In genomic region chr1:6554031-6554906, GRCh38 we compare ENCODE assay signal across 8 cellular contexts. TPM values are rescaled to one million over a fixed set of nuclear protein-coding genes. Genes with fewer than 3 reads are reported as not detected.
DNase-seq lines count a peak whose midpoint lies in the region; ATAC-seq and TF ChIP-seq lines count a peak whose summit lies in the region.

Gene NOL9 (minus strand): TSS chr1:6554513. CDS start chr1:6554502, 11 bp downstream.

- no peak within 1 kb of the TSS for H3K27ac Mint-ChIP-seq in nephron progenitor cell
- H3K27ac Mint-ChIP-seq in stimulated activated naive CD8-positive, alpha-beta T cell treated with anti-CD3 and anti-CD28 coated beads, Interleukin-15, amount 100 ng/mL, for 72 hours, result peak within 1 kb of the TSS; percentile 96

- DNase-seq in ELR (ENCODE audit: low read depth), result peak; percentile 90
- DNase-seq in GOT3 (lab: John Stamatoyannopoulos, UW), result peak; percentile 83
- peak; percentile 87 for DNase-seq in RWPE2 (ENCODE audit: low spot score)
- peak; percentile 90 for DNase-seq in activated T-helper 9 cell treated with anti-CD3 and anti-CD28 coated beads, Interleukin-2, amount 50 U/mL, for 16 hours (ENCODE audit: low read depth)
- peak; percentile 91 for DNase-seq in fibroblast of the aortic adventitia (ENCODE audit: low read depth)
- peak; percentile 97 for DNase-seq in nephron progenitor cell
- DNase-seq in stimulated activated naive CD8-positive, alpha-beta T cell treated with anti-CD3 and anti-CD28 coated beads, Interleukin-15, amount 100 ng/mL, for 72 hours, result peak; percentile 95 to 96

- no peaks in the 10 kb centered on the region for H3K9me3 Mint-ChIP-seq in nephron progenitor cell
- H3K9me3 Mint-ChIP-seq in stimulated activated naive CD8-positive, alpha-beta T cell treated with anti-CD3 and anti-CD28 coated beads, Interleukin-15, amount 100 ng/mL, for 72 hours, result no peaks in the 10 kb centered on the region

- H3K27ac ChIP-seq in RWPE2 (ENCODE audit: poor library complexity, severe bottlenecking), result peak within 1 kb of the TSS; percentile 42

- peaks cover 6% of the 10 kb centered on the region for H3K4me1 ChIP-seq in RWPE2 (ENCODE audit: insufficient read depth, poor library complexity, severe bottlenecking)

- peaks cover 31% of the 10 kb centered on the region for H3K36me3 ChIP-seq in RWPE2 (ENCODE audit: low read depth)

- H3K4me3 Mint-ChIP-seq in nephron progenitor cell, result peak within 1 kb of the TSS; percentile 86
- H3K4me3 Mint-ChIP-seq in stimulated activated naive CD8-positive, alpha-beta T cell treated with anti-CD3 and anti-CD28 coated beads, Interleukin-15, amount 100 ng/mL, for 72 hours, result peak within 1 kb of the TSS; percentile 88

- peaks cover 10% of the 10 kb centered on the region for H3K36me3 Mint-ChIP-seq in nephron progenitor cell (ENCODE audit: low read depth)

- H3K9me3 ChIP-seq in RWPE2 (ENCODE audit: severe bottlenecking), result no peaks in the 10 kb centered on the region

- peaks cover 15% of the 10 kb centered on the region for H3K4me1 Mint-ChIP-seq in nephron progenitor cell
- peaks cover 27% of the 10 kb centered on the region for H3K4me1 Mint-ChIP-seq in stimulated activated naive CD8-positive, alpha-beta T cell treated with anti-CD3 and anti-CD28 coated beads, Interleukin-15, amount 100 ng/mL, for 72 hours

- ATAC-seq in RWPE2 (ENCODE audit: low read depth), result peak; percentile 94
- ATAC-seq in stimulated activated naive CD8-positive, alpha-beta T cell treated with anti-CD3 and anti-CD28 coated beads, Interleukin-15, amount 100 ng/mL, for 72 hours, result peak; percentile 98

- H3K4me3 ChIP-seq in RWPE2 (ENCODE audit: severe bottlenecking), result peak within 1 kb of the TSS; percentile 71
- peak within 1 kb of the TSS; percentile 90 for H3K4me3 ChIP-seq in fibroblast of the aortic adventitia (ENCODE audit: low read depth, low read length)

- H3K27me3 Mint-ChIP-seq in nephron progenitor cell (ENCODE audit: low read depth, poor library complexity), result peaks cover 2% of the 10 kb centered on the region
- H3K27me3 Mint-ChIP-seq in stimulated activated naive CD8-positive, alpha-beta T cell treated with anti-CD3 and anti-CD28 coated beads, Interleukin-15, amount 100 ng/mL, for 72 hours, result no peaks in the 10 kb centered on the region

- TF ChIP-seq CTCF in LNCAP (IDR thresholded peaks at IDR 0.05) (peak; percentile 92), RWPE2 (IDR thresholded peaks at IDR 0.05; ENCODE audit: poor library complexity, severe bottlenecking) (peak; percentile 96), fibroblast of the aortic adventitia (IDR thresholded peaks at IDR 0.05; ENCODE audit: insufficient read depth, low read length) (peak; percentile 97), nephron progenitor cell (IDR thresholded peaks at IDR 0.05) (peak; percentile 98)

- H3K27me3 ChIP-seq in RWPE2 (ENCODE audit: insufficient read depth, poor library complexity, severe bottlenecking), result no peaks in the 10 kb centered on the region

RNA-seq across cellular contexts. Expression of gene NOL9, which starts in this region (rescaled TPM):
- total RNA-seq in fibroblast of the aortic adventitia (ENCODE audit: low replicate concordance), result 32.0 and 44.9 TPM in 2 replicates

Comparison
In these comparisons a context has a peak if more than half of its experiments do, and no peak if none do; other contexts are left out.
1. Peak in every context shown above with its lines: DNase-seq, ATAC-seq, H3K4me3 ChIP-seq and H3K27ac ChIP-seq.